22 cellular contexts compared by ENCODE assay signal in the genomic region with DNA sequence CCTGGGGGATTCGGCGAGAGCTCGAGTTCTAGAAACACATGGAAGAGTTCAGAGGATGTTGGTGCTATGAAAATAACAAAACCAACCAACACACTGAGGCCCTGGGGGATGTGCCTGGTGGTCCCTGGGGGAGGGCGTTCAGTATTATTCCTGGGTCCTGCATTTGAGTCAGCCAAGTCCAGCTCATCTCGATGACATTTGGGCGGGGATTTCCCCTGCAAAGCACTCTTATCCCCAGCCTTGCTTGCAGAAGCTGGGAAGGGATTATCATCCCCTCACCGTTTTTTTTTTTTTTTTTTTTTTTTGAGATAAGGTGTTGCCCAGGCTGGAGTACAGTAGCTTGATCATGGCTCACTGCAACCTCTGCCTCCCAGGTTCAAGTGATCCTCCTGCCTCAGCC. TPM values are rescaled to one million over a fixed set of nuclear protein-coding genes. Genes with fewer than 3 reads are reported as not detected.
DNase-seq lines count a peak whose midpoint lies in the region; ATAC-seq and TF ChIP-seq lines count a peak whose summit lies in the region.
"Had no signal": no experiment of that assay in that cellular context is flagged by ENCODE, and none has a peak within 500 bp of the region (broad histone marks: within the 10 kb centered on the region; RNA-seq: fewer than 3 reads in every experiment).

No MANE protein-coding gene starts in this region.

- POLR2A ChIA-PET in activated B cell treated with CpG ODN at 0.5 μM for 24 hours (lab: Charles Lee) = interaction anchor here (0.7 kb wide), 1 partner anchor 401 kb away, joined by 4 read pairs; no protein-coding TSS in a partner anchor

- TF ChIP-seq CTCF in left ventricle myocardium inferior (IDR thresholded peaks at IDR 0.05; ENCODE audit: borderline replicate concordance) (no peak), right atrium auricular region (IDR thresholded peaks at IDR 0.05) (no peak), activated B cell treated with CpG ODN at 0.5 μM for 24 hours (IDR thresholded peaks at IDR 0.05) (no peak), mesothelial cell of epicardium (IDR thresholded peaks at IDR 0.05; ENCODE audit: unreplicated experiment) (no peak), omental fat pad (IDR thresholded peaks at IDR 0.05) (no peak)

- H3K4me3 Mint-ChIP-seq in activated B cell treated with CpG ODN at 0.5 μM for 24 hours (no peak overlapping the region), mesothelial cell of epicardium (no peak overlapping the region), immature natural killer cell (no peak overlapping the region)
- H3K4me3 Mint-ChIP-seq: activated CD4-positive, alpha-beta T cell treated with anti-CD3 and anti-CD28 coated beads, Interleukin-2, amount 10 ng/mL, durations not matched to agents 7 days and 5 days had no signal

- H3K27me3 ChIP-seq in left ventricle myocardium inferior (ENCODE audit: low read depth) = no peaks in the 10 kb centered on the region
- H3K27me3 ChIP-seq in right atrium auricular region = no peaks in the 10 kb centered on the region
- peaks cover 15% of the 10 kb centered on the region for H3K27me3 ChIP-seq in HAP-1 (ENCODE audit: low read depth)
- H3K27me3 ChIP-seq: uterus had no signal

- in situ Hi-C loops in HAP-1 (cut with MboI; ENCODE audit: low sequenced_read_pairs) = no loop called here

- H3K27ac ChIP-seq in left ventricle myocardium inferior (replicated peaks) (peak overlapping the region; percentile 60), right atrium auricular region (peak overlapping the region in 1 of 2 donors; percentile 16)
- H3K27ac ChIP-seq: foreskin keratinocyte had no signal

- DNase-seq in left ventricle myocardium inferior = no peak
- DNase-seq in right atrium auricular region (ENCODE audit: low spot score) = no peak
- DNase-seq in activated B cell treated with CpG ODN at 0.5 μM for 24 hours = no peak
- no peak for DNase-seq in mesothelial cell of epicardium (ENCODE audit: low spot score in 2 of 2, unreplicated experiment in 2 of 2)
- DNase-seq in immature natural killer cell = no peak
- DNase-seq in HAP-1 (ENCODE audit: low spot score in 2 of 2) = no peak
- DNase-seq in HuH-7 (ENCODE audit: low spot score) = no peak
- no peak for DNase-seq in omental fat pad (ENCODE audit: low spot score)
- DNase-seq: activated CD4-positive, alpha-beta T cell treated with anti-CD3 and anti-CD28 coated beads, Interleukin-2, amount 10 ng/mL, durations not matched to agents 7 days and 5 days; activated effector memory CD4-positive, alpha-beta T cell treated with Interleukin-2 at 50 U/mL for 16 hours; Calu3; dermis blood vessel endothelial cell; foreskin keratinocyte; GDM1; mammary epithelial cell; NCI-H1417; NCI-H748 treated with DMSO at 0.1 percent for 48 hours; small intestine; stimulated activated CD4-positive, alpha-beta T cell treated with anti-CD3 and anti-CD28 coated beads, Interleukin-2, amount 100 ng/mL, for 48 hours; uterus had no signal

- H3K36me3 Mint-ChIP-seq in activated B cell treated with CpG ODN at 0.5 μM for 24 hours (ENCODE audit: low read depth) = peaks cover 3% of the 10 kb centered on the region
- peaks cover 8% of the 10 kb centered on the region for H3K36me3 Mint-ChIP-seq in mesothelial cell of epicardium
- peaks cover 0 to 8% (median 4%) of the 10 kb centered on the region in 3 donors for H3K36me3 Mint-ChIP-seq in immature natural killer cell

- H3K27me3 Mint-ChIP-seq in activated B cell treated with CpG ODN at 0.5 μM for 24 hours (no peaks in the 10 kb centered on the region), mesothelial cell of epicardium (ENCODE audit: low read depth) (peaks cover 10% of the 10 kb centered on the region), immature natural killer cell (ENCODE audit: low read depth in 3 of 3) (peaks cover 0 to 21% (median 5%) of the 10 kb centered on the region in 3 donors)

- H3K4me3 ChIP-seq in left ventricle myocardium inferior (no peak overlapping the region), right atrium auricular region (no peak overlapping the region), HAP-1 (no peak overlapping the region)
- H3K4me3 ChIP-seq: uterus had no signal

- peaks cover 5% of the 10 kb centered on the region for H3K9me3 ChIP-seq in left ventricle myocardium inferior (replicated peaks)
- H3K9me3 ChIP-seq in right atrium auricular region = no peaks in the 10 kb centered on the region
- 0 out of 2 replicates have a peak, but pooled peaks cover 4% of the 10 kb centered on the region for H3K9me3 ChIP-seq in HAP-1
- H3K9me3 ChIP-seq: uterus had no signal

- intact Hi-C loops in left ventricle myocardium inferior (cut with micrococcal nuclease) (no loop called here), activated B cell treated with CpG ODN at 0.5 μM for 24 hours (cut with micrococcal nuclease) (no loop called here)

- CTCF ChIA-PET in activated B cell treated with CpG ODN at 0.5 μM for 24 hours (lab: Charles Lee) = no interaction called here

- H3K4me1 Mint-ChIP-seq in activated B cell treated with CpG ODN at 0.5 μM for 24 hours (peaks cover 24% of the 10 kb centered on the region), mesothelial cell of epicardium (peaks cover 28% of the 10 kb centered on the region), immature natural killer cell (no peaks in the 10 kb centered on the region)
- H3K4me1 Mint-ChIP-seq: activated CD4-positive, alpha-beta T cell treated with anti-CD3 and anti-CD28 coated beads, Interleukin-2, amount 10 ng/mL, durations not matched to agents 7 days and 5 days had no signal

- H3K27ac Mint-ChIP-seq in activated B cell treated with CpG ODN at 0.5 μM for 24 hours = no peak overlapping the region
- peak overlapping the region; percentile 72 for H3K27ac Mint-ChIP-seq in mesothelial cell of epicardium
- H3K27ac Mint-ChIP-seq in immature natural killer cell = no peak overlapping the region
- H3K27ac Mint-ChIP-seq: activated CD4-positive, alpha-beta T cell treated with anti-CD3 and anti-CD28 coated beads, Interleukin-2, amount 10 ng/mL, durations not matched to agents 7 days and 5 days had no signal

- peak; percentile 8 for ATAC-seq in activated B cell treated with CpG ODN at 0.5 μM for 24 hours (ENCODE audit: low read depth)
- ATAC-seq in omental fat pad (ENCODE audit: low FRiP score) = no peak
- ATAC-seq: foreskin keratinocyte had no signal

- H3K9me3 Mint-ChIP-seq in activated B cell treated with CpG ODN at 0.5 μM for 24 hours (peaks cover 4% of the 10 kb centered on the region), mesothelial cell of epicardium (peaks cover 14% of the 10 kb centered on the region), immature natural killer cell (no peaks in the 10 kb centered on the region)

- peaks cover 58% of the 10 kb centered on the region for H3K4me1 ChIP-seq in left ventricle myocardium inferior
- peaks cover 0 to 33% of the 10 kb centered on the region in 2 donors for H3K4me1 ChIP-seq in right atrium auricular region
- no peaks in the 10 kb centered on the region for H3K4me1 ChIP-seq in HAP-1
- H3K4me1 ChIP-seq: foreskin keratinocyte had no signal

- H3K36me3 ChIP-seq in left ventricle myocardium inferior (no peaks in the 10 kb centered on the region), right atrium auricular region (no peaks in the 10 kb centered on the region), HAP-1 (replicated peaks) (no peaks in the 10 kb centered on the region)
- H3K36me3 ChIP-seq: uterus had no signal

RNA-seq across cellular contexts. Expression of a gene that starts 2.1 kb away (rescaled TPM):
- total RNA-seq in left ventricle myocardium inferior = not detected
- under 1 TPM in 1 of 2 donors, not detected in 1; 0.35 TPM for total RNA-seq in right atrium auricular region
- total RNA-seq in activated B cell treated with CpG ODN at 0.5 μM for 24 hours = 2.2 and 2.7 TPM in 2 replicates
- total RNA-seq in mesothelial cell of epicardium = 1.9 to 2.5 TPM (median 2.1 TPM) in 3 replicates
- not detected for polyA plus RNA-seq in immature natural killer cell
- 1 to 10 TPM in 1 of 4 donors, under 1 TPM in 3; 0.69 to 1.6 (median 0.85) TPM for total RNA-seq in omental fat pad
- total RNA-seq: foreskin keratinocyte, kidney epithelial cell, MCF 10A had no signal
- polyA plus RNA-seq: foreskin keratinocyte, mammary epithelial cell had no signal
